ENCODE assay signal across 8 cellular contexts in genomic region chr4:85370400-85371032, GRCh38.
DNase-seq lines count a peak whose midpoint lies in the region; ATAC-seq, FAIRE-seq and TF ChIP-seq lines count a peak whose summit lies in the region.

No MANE protein-coding gene starts in this region.

- H3K9me3 ChIP-seq in SJCRH30 (replicated peaks) = no peaks in the 10 kb centered on the region
- no peaks in the 10 kb centered on the region for H3K9me3 ChIP-seq in pancreas

- no peaks in the 10 kb centered on the region for H3K4me1 Mint-ChIP-seq in activated naive CD4-positive, alpha-beta T cell treated with anti-CD3 and anti-CD28 coated beads for 36 hours (ENCODE audit: low read depth)
- no peaks in the 10 kb centered on the region for H3K4me1 Mint-ChIP-seq in activated T-cell treated with anti-CD3 and anti-CD28 coated beads, Interleukin-2, amount 50 U/mL, for 4 hours (ENCODE audit: low read depth)

- ATAC-seq in GM21723 (IDR thresholded peaks at IDR 0.05; ENCODE audit: unreplicated experiment) (peak; percentile 93), pancreas (peak; percentile 66 to 85 (median 83))
- ATAC-seq in activated T-cell treated with anti-CD3 and anti-CD28 coated beads, Interleukin-2, amount 50 U/mL, for 4 hours = no peak

- CTCF ChIA-PET in activated naive CD4-positive, alpha-beta T cell treated with anti-CD3 and anti-CD28 coated beads for 36 hours (lab: Charles Lee) = no interaction called here

- FAIRE-seq in HTR-8/SVneo (lab: Jason Lieb, UNC) (peak; percentile 23), pancreas (lab: Jason Lieb, UNC) (no peak)

- H3K27me3 ChIP-seq in SJCRH30 = no peaks in the 10 kb centered on the region
- H3K27me3 ChIP-seq in pancreas = no peaks in the 10 kb centered on the region

- peak; percentile 47 to 62 (median 58) for TF ChIP-seq CTCF in pancreas (IDR thresholded peaks at IDR 0.05)

- WGBS in pancreas, 2 donors = 47 to 56% methylated on average over 5 of the region's 5 CpGs

- H3K27ac ChIP-seq in SJCRH30 (peak overlapping the region; percentile 15; the same call in 1 of the 2 replicates), pancreas (no peak overlapping the region)

- no peaks in the 10 kb centered on the region for H3K27me3 Mint-ChIP-seq in activated naive CD4-positive, alpha-beta T cell treated with anti-CD3 and anti-CD28 coated beads for 36 hours (ENCODE audit: low read depth)
- H3K27me3 Mint-ChIP-seq in activated T-cell treated with anti-CD3 and anti-CD28 coated beads, Interleukin-2, amount 50 U/mL, for 4 hours (ENCODE audit: low read depth) = no peaks in the 10 kb centered on the region

- H3K36me3 ChIP-seq in SJCRH30 (no peaks in the 10 kb centered on the region), pancreas (no peaks in the 10 kb centered on the region)

- no peak overlapping the region for H3K27ac Mint-ChIP-seq in activated naive CD4-positive, alpha-beta T cell treated with anti-CD3 and anti-CD28 coated beads for 36 hours

- peak; percentile 12 for DNase-seq in activated naive CD4-positive, alpha-beta T cell treated with anti-CD3 and anti-CD28 coated beads for 36 hours
- no peak for DNase-seq in activated naive CD4-positive, alpha-beta T cell treated with Interleukin-2 at 50 U/mL for 16 hours
- DNase-seq in HTR-8/SVneo (ENCODE audit: insufficient read length, low spot score) (no peak), SJCRH30 (peak; percentile 86 to 93), fibroblast of peridontal ligament (ENCODE audit: extremely low read depth) (peak; percentile 51), pancreas (peak in 3 of 6 donors; percentile 19 to 29 (median 28))
- no peak for DNase-seq in activated T-cell treated with anti-CD3 and anti-CD28 coated beads, Interleukin-2, amount 50 U/mL, for 4 hours

- H3K9me3 Mint-ChIP-seq in activated naive CD4-positive, alpha-beta T cell treated with anti-CD3 and anti-CD28 coated beads for 36 hours = no peaks in the 10 kb centered on the region
- H3K9me3 Mint-ChIP-seq in activated T-cell treated with anti-CD3 and anti-CD28 coated beads, Interleukin-2, amount 50 U/mL, for 4 hours = peaks cover 3% of the 10 kb centered on the region

- intact Hi-C loops in activated naive CD4-positive, alpha-beta T cell treated with anti-CD3 and anti-CD28 coated beads for 36 hours (cut with micrococcal nuclease) = loop anchor here (1.0 kb wide), 2 partner anchors 223 to 286 kb away; no protein-coding TSS in a partner anchor
- intact Hi-C loops in pancreas (cut with DNase I) = no loop called here

- no peaks in the 10 kb centered on the region for H3K36me3 Mint-ChIP-seq in activated naive CD4-positive, alpha-beta T cell treated with anti-CD3 and anti-CD28 coated beads for 36 hours (ENCODE audit: low read depth)
- H3K36me3 Mint-ChIP-seq in activated T-cell treated with anti-CD3 and anti-CD28 coated beads, Interleukin-2, amount 50 U/mL, for 4 hours (ENCODE audit: insufficient read depth) = no peaks in the 10 kb centered on the region

- H3K4me3 ChIP-seq in SJCRH30 = no peak overlapping the region
- H3K4me3 ChIP-seq in pancreas = no peak overlapping the region

- H3K4me1 ChIP-seq in SJCRH30 (peaks cover 22% of the 10 kb centered on the region), pancreas (peaks cover 0 to 8% (median 3%) of the 10 kb centered on the region in 3 donors)

- H3K4me3 Mint-ChIP-seq in activated naive CD4-positive, alpha-beta T cell treated with anti-CD3 and anti-CD28 coated beads for 36 hours = no peak overlapping the region
- H3K4me3 Mint-ChIP-seq in activated T-cell treated with anti-CD3 and anti-CD28 coated beads, Interleukin-2, amount 50 U/mL, for 4 hours = no peak overlapping the region

Comparison
In these comparisons a context has a peak if more than half of its experiments do, and no peak if none do; other contexts are left out.
1. DNase-seq: peak in activated naive CD4-positive, alpha-beta T cell treated with anti-CD3 and anti-CD28 coated beads for 36 hours (single experiment), SJCRH30 (2 of 2) and fibroblast of peridontal ligament (single experiment); none in activated naive CD4-positive, alpha-beta T cell treated with Interleukin-2 at 50 U/mL for 16 hours (single experiment), HTR-8/SVneo (single experiment) and activated T-cell treated with anti-CD3 and anti-CD28 coated beads, Interleukin-2, amount 50 U/mL, for 4 hours (single experiment).
2. ATAC-seq: peak in GM21723 (single experiment) and pancreas (4 of 4); none in activated T-cell treated with anti-CD3 and anti-CD28 coated beads, Interleukin-2, amount 50 U/mL, for 4 hours (0 of 2).